ENCODE assay signal across 8 cellular contexts in genomic region chr10:27258838-27259532, GRCh38. TPM values are rescaled to one million over a fixed set of nuclear protein-coding genes. Genes with fewer than 3 reads are reported as not detected.
DNase-seq lines count a peak whose midpoint lies in the region; ATAC-seq and TF ChIP-seq lines count a peak whose summit lies in the region.

No MANE protein-coding gene starts in this region.

- H3K23ac ChIP-seq in trophoblast cell (ENCODE audit: low read length), result no peak overlapping the region

- H3K4me3 ChIP-seq in HAP-1 (peak overlapping the region; percentile 18), cardiac muscle cell (peak overlapping the region; percentile 42), trophoblast cell (ENCODE audit: low read depth, low read length) (peak overlapping the region; percentile 67)

- no peak overlapping the region for H3K27ac ChIP-seq in cardiac muscle cell
- no peak overlapping the region for H3K27ac ChIP-seq in trophoblast cell (ENCODE audit: low read depth, low read length)

- peaks cover 2% of the 10 kb centered on the region for H3K36me3 Mint-ChIP-seq in activated T-cell treated with anti-CD3 and anti-CD28 coated beads, Interleukin-2, amount 50 U/mL, for 4 hours (ENCODE audit: insufficient read depth)

- peaks cover 22% of the 10 kb centered on the region for H3K4me1 Mint-ChIP-seq in activated T-cell treated with anti-CD3 and anti-CD28 coated beads, Interleukin-2, amount 50 U/mL, for 4 hours (ENCODE audit: low read depth)

- peak; percentile 79 to 87 for ATAC-seq in activated T-cell treated with anti-CD3 and anti-CD28 coated beads, Interleukin-2, amount 50 U/mL, for 4 hours
- no peak for ATAC-seq in HG03025 (IDR thresholded peaks at IDR 0.05; ENCODE audit: low FRiP score, unreplicated experiment)

- peaks cover 49% of the 10 kb centered on the region for H3K27me3 Mint-ChIP-seq in activated T-cell treated with anti-CD3 and anti-CD28 coated beads, Interleukin-2, amount 50 U/mL, for 4 hours (ENCODE audit: low read depth)

- peak overlapping the region; percentile 45 for H2AFZ ChIP-seq in trophoblast cell (ENCODE audit: insufficient read depth, low read length, poor library complexity)

- no peak overlapping the region for H2AK5ac ChIP-seq in trophoblast cell (ENCODE audit: low read length)

- peak overlapping the region; percentile 86 for H3K4me2 ChIP-seq in trophoblast cell (ENCODE audit: low read length)

- H3K4ac ChIP-seq in trophoblast cell (ENCODE audit: low read depth, low read length), result no peak overlapping the region

- H3K36me3 ChIP-seq in HAP-1 (replicated peaks), result no peaks in the 10 kb centered on the region
- no peaks in the 10 kb centered on the region for H3K36me3 ChIP-seq in cardiac muscle cell
- no peaks in the 10 kb centered on the region for H3K36me3 ChIP-seq in trophoblast cell (ENCODE audit: control insufficient read depth in 1 of 2, insufficient read depth in 2 of 2, low read length in 2 of 2)

- no peak overlapping the region for H4K12ac ChIP-seq in trophoblast cell (ENCODE audit: low read depth, low read length)

- H2BK12ac ChIP-seq in trophoblast cell (ENCODE audit: low read length), result no peak overlapping the region

- H2BK120ac ChIP-seq in trophoblast cell (ENCODE audit: insufficient read depth, low read length, poor library complexity), result no peak overlapping the region

- no peak overlapping the region for H3K18ac ChIP-seq in trophoblast cell (ENCODE audit: low read length)

- peak overlapping the region; percentile 85 for H3K4me3 Mint-ChIP-seq in activated T-cell treated with anti-CD3 and anti-CD28 coated beads, Interleukin-2, amount 50 U/mL, for 4 hours

- H3K79me2 ChIP-seq in trophoblast cell (ENCODE audit: control insufficient read depth, insufficient read depth, low read length, poor library complexity), result no peaks in the 10 kb centered on the region

- H3K27me3 ChIP-seq in HAP-1 (ENCODE audit: low read depth), result peaks cover 3% of the 10 kb centered on the region; the same call in 1 of the 2 replicates
- H3K27me3 ChIP-seq in cardiac muscle cell, result peaks cover 62% of the 10 kb centered on the region
- H3K27me3 ChIP-seq in trophoblast cell (ENCODE audit: insufficient read depth, low read length), result peaks cover 21% of the 10 kb centered on the region

- no peak overlapping the region for H4K8ac ChIP-seq in trophoblast cell (ENCODE audit: low read depth, low read length)

- no CpG with 5 or more reads among the region's 65 CpGs for WGBS in trophoblast cell (ENCODE audit: extremely low coverage, insufficient coverage, insufficient read length)

- no peak for TF ChIP-seq CTCF in cardiac muscle cell (IDR thresholded peaks at IDR 0.05; ENCODE audit: low read depth, low read length)

- H4K91ac ChIP-seq in trophoblast cell (ENCODE audit: low read depth, low read length), result no peak overlapping the region

- in situ Hi-C loops in HAP-1 (cut with MboI; ENCODE audit: low sequenced_read_pairs), result no loop called here

- no peak overlapping the region for H3K9ac ChIP-seq in trophoblast cell (ENCODE audit: low read length)

- H3K9me3 ChIP-seq in HAP-1, result no peaks in the 10 kb centered on the region
- no peaks in the 10 kb centered on the region for H3K9me3 ChIP-seq in cardiac muscle cell (ENCODE audit: low read depth)
- H3K9me3 ChIP-seq in trophoblast cell (ENCODE audit: insufficient read depth, low read depth, low read length), result peaks cover 8% of the 10 kb centered on the region

- H3K79me1 ChIP-seq in trophoblast cell (ENCODE audit: low read length), result no peaks in the 10 kb centered on the region

- peak; percentile 50 for DNase-seq in ELF-1 (ENCODE audit: low read depth, low spot score)
- DNase-seq in HAP-1 (ENCODE audit: low spot score in 2 of 2), result peak in 1 of 2 experiments; percentile 40
- DNase-seq in activated T-cell treated with anti-CD3 and anti-CD28 coated beads, Interleukin-2, amount 50 U/mL, for 4 hours, result peak; percentile 21
- peak in 1 of 2 donors; percentile 58 for DNase-seq in cardiac muscle cell (ENCODE audit: low read depth in 1 of 2, low spot score in 1 of 2)
- no peak for DNase-seq in trophoblast cell
- no peak for DNase-seq in epidermal melanocyte (ENCODE audit: insufficient read length, low spot score)
- DNase-seq in NCI-H1092 (lab: John Stamatoyannopoulos, UW), result no peak

- H3K9me3 Mint-ChIP-seq in activated T-cell treated with anti-CD3 and anti-CD28 coated beads, Interleukin-2, amount 50 U/mL, for 4 hours, result no peaks in the 10 kb centered on the region

- H2BK5ac ChIP-seq in trophoblast cell (ENCODE audit: low read depth, low read length, poor library complexity), result no peak overlapping the region

- H3K4me1 ChIP-seq in HAP-1 (no peaks in the 10 kb centered on the region), cardiac muscle cell (ENCODE audit: low read depth) (no peaks in the 10 kb centered on the region), trophoblast cell (ENCODE audit: control insufficient read depth in 1 of 2, insufficient read depth in 2 of 2, low read length in 2 of 2) (peaks cover 5 to 6% of the 10 kb centered on the region in 2 experiments)

- no peak overlapping the region for H3K14ac ChIP-seq in trophoblast cell (ENCODE audit: low read length)

RNA-seq across cellular contexts. Expression of gene ACBD5, which starts 18.4 kb away (rescaled TPM):
- total RNA-seq in activated T-cell treated with anti-CD3 and anti-CD28 coated beads, Interleukin-2, amount 50 U/mL, for 4 hours, result 10 to 100 TPM; 14.5 to 19.1 (median 16.3) TPM
- 18.8 and 27.0 TPM in 2 replicates for total RNA-seq in cardiac muscle cell
- polyA plus RNA-seq in cardiac muscle cell, result 17.8 and 26.1 TPM in 2 replicates
- 14.6 TPM in 2 replicates for polyA plus RNA-seq in trophoblast cell (2013)

Comparison
In these comparisons a context has a peak if more than half of its experiments do, and no peak if none do; other contexts are left out.
1. DNase-seq: peak in ELF-1 (single experiment) and activated T-cell treated with anti-CD3 and anti-CD28 coated beads, Interleukin-2, amount 50 U/mL, for 4 hours (single experiment); none in trophoblast cell (0 of 2), epidermal melanocyte (single experiment) and NCI-H1092 (single experiment).
2. Peak in every context shown above with its lines, with median percentiles within 50 percentile points of each other: H3K4me3 ChIP-seq.